ENCODE assay signal across 18 cellular contexts in genomic region chr15:92606126-92606835, GRCh38.
"Had no signal": no experiment of that assay in that cellular context is flagged by ENCODE, and none has a peak within 500 bp of the region (broad histone marks: within the 10 kb centered on the region; RNA-seq: fewer than 3 reads in every experiment).

No MANE protein-coding gene starts in this region.

- H3K4me3 ChIP-seq: lung, smooth muscle cell, tibial nerve had no signal

- H3K4me1 Mint-ChIP-seq: naive thymus-derived CD4-positive, alpha-beta T cell; stimulated activated effector memory CD8-positive, alpha-beta T cell treated with anti-CD3 and anti-CD28 coated beads, Interleukin-12 subunit alpha, Interleukin-12 subunit beta, amount 100 ng/mL, for 72 hours had no signal

- DNase-seq: activated CD4-positive, alpha-beta T cell treated with anti-CD3 and anti-CD28 coated beads, Interleukin-2, amount 50 U/mL, for 4 hours; activated gamma-delta T cell; activated T-cell treated with anti-CD3 and anti-CD28 coated beads, Interleukin-2, amount 50 U/mL, for 1 hour; amygdala; brain microvascular endothelial cell; cerebellar nuclear complex; dermis blood vessel endothelial cell; hippocampal formation; kidney glomerular epithelial cell; midbrain; naive thymus-derived CD4-positive, alpha-beta T cell; T-helper 2 cell had no signal

- H3K36me3 ChIP-seq: brain microvascular endothelial cell, tibial nerve had no signal

- H3K9me3 ChIP-seq: tibial nerve had no signal

- ATAC-seq: activated CD4-positive, CD25-positive, alpha-beta regulatory T cell treated with anti-CD3 and anti-CD28 coated beads, Interleukin-2, amount 50 U/mL, for 24 hours; naive thymus-derived CD4-positive, alpha-beta T cell; stimulated activated effector memory CD8-positive, alpha-beta T cell treated with anti-CD3 and anti-CD28 coated beads, Interleukin-12 subunit alpha, Interleukin-12 subunit beta, amount 100 ng/mL, for 72 hours had no signal

- H3K27me3 ChIP-seq: brain microvascular endothelial cell, tibial nerve had no signal

- H3K36me3 Mint-ChIP-seq: activated naive CD8-positive, alpha-beta T cell; stimulated activated effector memory CD8-positive, alpha-beta T cell treated with anti-CD3 and anti-CD28 coated beads, Interleukin-12 subunit alpha, Interleukin-12 subunit beta, amount 100 ng/mL, for 72 hours had no signal

- H3K9me3 Mint-ChIP-seq: stimulated activated effector memory CD8-positive, alpha-beta T cell treated with anti-CD3 and anti-CD28 coated beads, Interleukin-12 subunit alpha, Interleukin-12 subunit beta, amount 100 ng/mL, for 72 hours had no signal

- H3K4me3 Mint-ChIP-seq: activated naive CD8-positive, alpha-beta T cell; naive thymus-derived CD4-positive, alpha-beta T cell; stimulated activated effector memory CD8-positive, alpha-beta T cell treated with anti-CD3 and anti-CD28 coated beads, Interleukin-12 subunit alpha, Interleukin-12 subunit beta, amount 100 ng/mL, for 72 hours had no signal

- H3K27ac Mint-ChIP-seq: activated naive CD8-positive, alpha-beta T cell; naive thymus-derived CD4-positive, alpha-beta T cell; stimulated activated effector memory CD8-positive, alpha-beta T cell treated with anti-CD3 and anti-CD28 coated beads, Interleukin-12 subunit alpha, Interleukin-12 subunit beta, amount 100 ng/mL, for 72 hours had no signal

- H3K27ac ChIP-seq: brain microvascular endothelial cell had no signal
